ENCODE assay signal across 8 cellular contexts in the genomic region with DNA sequence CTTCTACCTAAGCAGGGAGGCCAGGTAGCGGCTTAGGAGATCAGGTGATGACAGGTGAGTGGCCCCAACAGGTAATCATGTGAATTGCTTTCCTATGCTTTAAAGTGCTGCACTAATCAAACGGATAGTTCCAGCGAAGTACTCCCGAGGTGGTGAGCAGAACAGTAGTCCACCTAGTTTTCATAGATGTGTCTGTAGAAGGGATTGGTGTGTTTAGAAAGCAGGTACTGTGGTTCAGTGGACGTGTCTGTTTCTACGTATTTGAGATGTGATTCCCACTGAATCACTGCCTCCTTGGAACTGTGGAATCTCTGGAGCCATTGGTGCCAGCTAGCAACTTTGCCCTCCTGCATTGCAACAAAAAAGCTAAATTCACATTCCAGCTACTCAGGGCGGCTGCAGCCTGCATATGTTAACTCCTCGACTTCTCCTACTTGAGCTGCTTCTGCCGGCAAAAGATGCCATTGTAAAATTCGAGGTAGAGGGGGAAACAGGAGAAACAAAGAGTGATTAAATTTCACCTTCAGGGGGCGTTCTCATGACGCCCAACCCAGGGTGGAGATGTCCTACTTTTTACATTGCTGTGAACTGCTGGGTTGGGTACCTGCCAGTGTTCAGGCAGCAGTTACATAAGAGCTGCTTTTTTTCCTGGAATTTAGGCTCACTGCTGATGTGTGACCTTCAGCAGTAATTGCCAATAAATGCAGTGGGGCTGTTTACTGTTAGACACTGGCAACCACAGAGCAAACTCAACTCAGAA.
DNase-seq lines count a peak whose midpoint lies in the region; ATAC-seq and TF ChIP-seq lines count a peak whose summit lies in the region.

No MANE protein-coding gene starts in this region.

- CTCF ChIA-PET in activated CD4-positive, alpha-beta memory T cell treated with anti-CD3 and anti-CD28 coated beads, Interleukin-2, amount 10 ng/mL, durations not matched to agents 7 days and 5 days (lab: Charles Lee): interaction anchor here (0.6 to 2.5 kb wide), 33 partner anchors 9 to 403 kb away, joined by 3 to 40 read pairs (median 4); partner anchors contain the start of gene BHLHE40

- TF ChIP-seq CTCF in gastroesophageal sphincter (IDR thresholded peaks at IDR 0.05): peak in 3 of 4 experiments; percentile 60 to 63 (median 61)

- H3K4me1 Mint-ChIP-seq in activated CD4-positive, alpha-beta memory T cell treated with anti-CD3 and anti-CD28 coated beads, Interleukin-2, amount 10 ng/mL, durations not matched to agents 7 days and 5 days: peaks cover 44% of the 10 kb centered on the region

- H3K9me3 Mint-ChIP-seq in activated CD4-positive, alpha-beta memory T cell treated with anti-CD3 and anti-CD28 coated beads, Interleukin-2, amount 10 ng/mL, durations not matched to agents 7 days and 5 days: no peaks in the 10 kb centered on the region

- peaks cover 9% of the 10 kb centered on the region for H3K36me3 Mint-ChIP-seq in activated CD4-positive, alpha-beta memory T cell treated with anti-CD3 and anti-CD28 coated beads, Interleukin-2, amount 10 ng/mL, durations not matched to agents 7 days and 5 days (ENCODE audit: low read depth)

- no peaks in the 10 kb centered on the region for H3K27me3 Mint-ChIP-seq in activated CD4-positive, alpha-beta memory T cell treated with anti-CD3 and anti-CD28 coated beads, Interleukin-2, amount 10 ng/mL, durations not matched to agents 7 days and 5 days

- ATAC-seq in gastroesophageal sphincter (peak; percentile 87), GM21528 (IDR thresholded peaks at IDR 0.05; ENCODE audit: low FRiP score, unreplicated experiment) (no peak)

- no peak overlapping the region for H3K4ac ChIP-seq in trophoblast cell (ENCODE audit: low read depth, low read length)

- no peak for TF ChIP-seq EP300 in gastroesophageal sphincter (IDR thresholded peaks at IDR 0.05)

- TF ChIP-seq POLR2A in gastroesophageal sphincter (IDR thresholded peaks at IDR 0.05): no peak

- 13 to 36% methylated on average over 3 to 12 of the region's 12 CpGs for WGBS in gastroesophageal sphincter (ENCODE audit: low coverage in 1 of 2), 2 donors
- no CpG with 5 or more reads among the region's 12 CpGs for WGBS in trophoblast cell (ENCODE audit: extremely low coverage, insufficient coverage, insufficient read length)

- no peaks in the 10 kb centered on the region for H3K9me3 ChIP-seq in gastroesophageal sphincter
- no peaks in the 10 kb centered on the region for H3K9me3 ChIP-seq in trophoblast cell (ENCODE audit: insufficient read depth, low read depth, low read length)

- H2BK12ac ChIP-seq in trophoblast cell (ENCODE audit: low read length): peak overlapping the region; percentile 82

- no peak overlapping the region for H3K9ac ChIP-seq in trophoblast cell (ENCODE audit: low read length)

- H3K14ac ChIP-seq in trophoblast cell (ENCODE audit: low read length): peak overlapping the region; percentile 18

- peak overlapping the region; percentile 45 for H4K91ac ChIP-seq in trophoblast cell (ENCODE audit: low read depth, low read length)

- peaks cover 9 to 84% (median 29%) of the 10 kb centered on the region in 3 donors for H3K4me1 ChIP-seq in gastroesophageal sphincter
- H3K4me1 ChIP-seq in trophoblast cell (ENCODE audit: control insufficient read depth in 1 of 2, insufficient read depth in 2 of 2, low read length in 2 of 2): peaks cover 5 to 13% of the 10 kb centered on the region in 2 experiments

- POLR2A ChIA-PET in activated CD4-positive, alpha-beta memory T cell treated with anti-CD3 and anti-CD28 coated beads, Interleukin-2, amount 10 ng/mL, durations not matched to agents 7 days and 5 days (lab: Charles Lee): interaction anchor here (0.6 to 2.4 kb wide), 17 partner anchors 9 to 468 kb away, joined by 3 to 26 read pairs (median 5); partner anchors contain the start of genes BHLHE40 and EDEM1

- H3K23ac ChIP-seq in trophoblast cell (ENCODE audit: low read length): no peak overlapping the region

- peaks cover 14% of the 10 kb centered on the region for H3K79me1 ChIP-seq in trophoblast cell (ENCODE audit: low read length)

- no peak overlapping the region for H3K4me2 ChIP-seq in trophoblast cell (ENCODE audit: low read length)

- H3K18ac ChIP-seq in trophoblast cell (ENCODE audit: low read length): no peak overlapping the region

- H3K4me3 ChIP-seq in gastroesophageal sphincter (no peak overlapping the region), trophoblast cell (ENCODE audit: low read depth, low read length) (no peak overlapping the region)

- peak; percentile 57 for DNase-seq in Daoy (ENCODE audit: low read depth)
- DNase-seq in HUDEP-2 (lab: John Stamatoyannopoulos, UW; ENCODE audit: unreplicated experiment in 76 of 76): peak in 50 of 76 experiments; percentile 0 to 59 (median 18)
- DNase-seq in activated CD4-positive, alpha-beta memory T cell treated with anti-CD3 and anti-CD28 coated beads, Interleukin-2, amount 10 ng/mL, durations not matched to agents 7 days and 5 days: peak; percentile 40
- peak in 1 of 2 donors; percentile 20 for DNase-seq in trophoblast cell
- DNase-seq in stimulated activated naive CD4-positive, alpha-beta T cell (lab: John Stamatoyannopoulos, UW): no peak
- DNase-seq in activated naive CD4-positive, alpha-beta T cell (lab: John Stamatoyannopoulos, UW): no peak

- H4K8ac ChIP-seq in trophoblast cell (ENCODE audit: low read depth, low read length): peak overlapping the region; percentile 13

- no peak overlapping the region for H4K12ac ChIP-seq in trophoblast cell (ENCODE audit: low read depth, low read length)

- H3K27ac ChIP-seq in gastroesophageal sphincter (peak overlapping the region; percentile 64 to 81 (median 74)), trophoblast cell (ENCODE audit: low read depth, low read length) (no peak overlapping the region)

- H3K27me3 ChIP-seq in gastroesophageal sphincter (no peaks in the 10 kb centered on the region), trophoblast cell (ENCODE audit: insufficient read depth, low read length) (no peaks in the 10 kb centered on the region)

- peaks cover 2% of the 10 kb centered on the region for H3K79me2 ChIP-seq in trophoblast cell (ENCODE audit: control insufficient read depth, insufficient read depth, low read length, poor library complexity)

- peak overlapping the region; percentile 29 for H2BK120ac ChIP-seq in trophoblast cell (ENCODE audit: insufficient read depth, low read length, poor library complexity)

- H2BK5ac ChIP-seq in trophoblast cell (ENCODE audit: low read depth, low read length, poor library complexity): peak overlapping the region; percentile 8

- H3K27ac Mint-ChIP-seq in activated CD4-positive, alpha-beta memory T cell treated with anti-CD3 and anti-CD28 coated beads, Interleukin-2, amount 10 ng/mL, durations not matched to agents 7 days and 5 days: no peak overlapping the region

- no peak overlapping the region for H3K4me3 Mint-ChIP-seq in activated CD4-positive, alpha-beta memory T cell treated with anti-CD3 and anti-CD28 coated beads, Interleukin-2, amount 10 ng/mL, durations not matched to agents 7 days and 5 days

- H2AFZ ChIP-seq in trophoblast cell (ENCODE audit: insufficient read depth, low read length, poor library complexity): no peak overlapping the region

- peaks cover 0 to 29% of the 10 kb centered on the region in 2 donors for H3K36me3 ChIP-seq in gastroesophageal sphincter
- no peaks in the 10 kb centered on the region for H3K36me3 ChIP-seq in trophoblast cell (ENCODE audit: control insufficient read depth in 1 of 2, insufficient read depth in 2 of 2, low read length in 2 of 2)

- no peak overlapping the region for H2AK5ac ChIP-seq in trophoblast cell (ENCODE audit: low read length)

Comparison
In these comparisons a context has a peak if more than half of its experiments do, and no peak if none do; other contexts are left out.
1. DNase-seq: peak in Daoy (single experiment), HUDEP-2 (50 of 76) and activated CD4-positive, alpha-beta memory T cell treated with anti-CD3 and anti-CD28 coated beads, Interleukin-2, amount 10 ng/mL, durations not matched to agents 7 days and 5 days (single experiment); none in stimulated activated naive CD4-positive, alpha-beta T cell (0 of 6) and activated naive CD4-positive, alpha-beta T cell (0 of 4).